Comparison of ENCODE assay signal across 16 cellular contexts in genomic region chr3:24704496-24704895, GRCh38.
DNase-seq lines count a peak whose midpoint lies in the region; ATAC-seq, FAIRE-seq and TF ChIP-seq lines count a peak whose summit lies in the region.
"Had no signal": no experiment of that assay in that cellular context is flagged by ENCODE, and none has a peak within 500 bp of the region (broad histone marks: within the 10 kb centered on the region; RNA-seq: fewer than 3 reads in every experiment).

No MANE protein-coding gene starts in this region.

- FAIRE-seq in bronchial epithelial cell (lab: Jason Lieb, UNC) = no peak

- H3K4me1 Mint-ChIP-seq in activated T-helper 17 cell treated with anti-CD3 and anti-CD28 coated beads, Interleukin-2, amount 50 U/mL, for 72 hours = no peaks in the 10 kb centered on the region
- H3K4me1 Mint-ChIP-seq: GM23338 had no signal

- H3K36me3 ChIP-seq in bronchial epithelial cell (ENCODE audit: control insufficient read depth, insufficient read depth, low read length) (no peaks in the 10 kb centered on the region), kidney epithelial cell (ENCODE audit: control insufficient read depth, insufficient read depth, low read length) (no peaks in the 10 kb centered on the region)
- H3K36me3 ChIP-seq: BE2C had no signal

- no peak overlapping the region for H3K27ac Mint-ChIP-seq in activated T-helper 17 cell treated with anti-CD3 and anti-CD28 coated beads, Interleukin-2, amount 50 U/mL, for 72 hours
- H3K27ac Mint-ChIP-seq: GM23338 had no signal

- no peak for ATAC-seq in activated T-helper 17 cell treated with anti-CD3 and anti-CD28 coated beads, Interleukin-2, amount 50 U/mL, for 72 hours (replicated peaks)
- ATAC-seq in GM18873 (IDR thresholded peaks at IDR 0.05; ENCODE audit: low FRiP score, unreplicated experiment) = no peak
- ATAC-seq in HG02885 (IDR thresholded peaks at IDR 0.05; ENCODE audit: poor library complexity, unreplicated experiment) = no peak
- ATAC-seq: GM23338; Right ventricle myocardium inferior; stimulated activated naive CD8-positive, alpha-beta T cell treated with anti-CD3 and anti-CD28 coated beads, Interleukin-15, Interleukin-2, amounts not matched to agents 100 U/mL and 50 U/mL, for 24 hours had no signal

- no peak for TF ChIP-seq CTCF in bronchial epithelial cell (IDR thresholded peaks at IDR 0.05; ENCODE audit: insufficient read depth, low read length, severe bottlenecking)
- TF ChIP-seq CTCF in kidney epithelial cell (IDR thresholded peaks at IDR 0.05; ENCODE audit: insufficient read depth, low read length, poor library complexity, severe bottlenecking) = no peak

- H3K9me3 Mint-ChIP-seq in activated T-helper 17 cell treated with anti-CD3 and anti-CD28 coated beads, Interleukin-2, amount 50 U/mL, for 72 hours = peaks cover 11% of the 10 kb centered on the region
- H3K9me3 Mint-ChIP-seq: GM23338 had no signal

- peaks cover 8% of the 10 kb centered on the region for H3K27me3 Mint-ChIP-seq in activated T-helper 17 cell treated with anti-CD3 and anti-CD28 coated beads, Interleukin-2, amount 50 U/mL, for 72 hours

- no peaks in the 10 kb centered on the region for H3K36me3 Mint-ChIP-seq in activated T-helper 17 cell treated with anti-CD3 and anti-CD28 coated beads, Interleukin-2, amount 50 U/mL, for 72 hours (ENCODE audit: low read depth)

- DNase-seq in COR-L47 (lab: John Stamatoyannopoulos, UW) = peak; percentile 11
- DNase-seq in LoVo (ENCODE audit: low spot score) = peak; percentile 28
- peak; percentile 98 for DNase-seq in bronchial epithelial cell (ENCODE audit: low read depth)
- peak; percentile 48 for DNase-seq in kidney epithelial cell (ENCODE audit: low read depth)
- no peak for DNase-seq in MV-4-11 (lab: John Stamatoyannopoulos, UW)
- DNase-seq: activated CD8-positive, alpha-beta memory T cell treated with anti-CD3 and anti-CD28 coated beads for 24 hours; BE2C; erythroblast; NCI-H524 treated with DMSO at 0.1 percent for 48 hours; retina; stimulated activated naive CD8-positive, alpha-beta T cell treated with anti-CD3 and anti-CD28 coated beads, Interleukin-15, Interleukin-2, amounts not matched to agents 100 U/mL and 50 U/mL, for 24 hours had no signal

- H3K27me3 ChIP-seq in bronchial epithelial cell (ENCODE audit: control insufficient read depth, insufficient read depth, low read length) (no peaks in the 10 kb centered on the region), kidney epithelial cell (ENCODE audit: control insufficient read depth, insufficient read depth, low read length) (no peaks in the 10 kb centered on the region)
- H3K27me3 ChIP-seq: BE2C had no signal

- no peak overlapping the region for H3K4me3 ChIP-seq in bronchial epithelial cell (ENCODE audit: low read depth, low read length)
- no peak overlapping the region for H3K4me3 ChIP-seq in kidney epithelial cell (ENCODE audit: low read depth, low read length)
- H3K4me3 ChIP-seq: GM23338 had no signal

- H3K4me3 Mint-ChIP-seq in activated T-helper 17 cell treated with anti-CD3 and anti-CD28 coated beads, Interleukin-2, amount 50 U/mL, for 72 hours = no peak overlapping the region
- H3K4me3 Mint-ChIP-seq: GM23338 had no signal
